8 cellular contexts compared by ENCODE assay signal in the genomic region with DNA sequence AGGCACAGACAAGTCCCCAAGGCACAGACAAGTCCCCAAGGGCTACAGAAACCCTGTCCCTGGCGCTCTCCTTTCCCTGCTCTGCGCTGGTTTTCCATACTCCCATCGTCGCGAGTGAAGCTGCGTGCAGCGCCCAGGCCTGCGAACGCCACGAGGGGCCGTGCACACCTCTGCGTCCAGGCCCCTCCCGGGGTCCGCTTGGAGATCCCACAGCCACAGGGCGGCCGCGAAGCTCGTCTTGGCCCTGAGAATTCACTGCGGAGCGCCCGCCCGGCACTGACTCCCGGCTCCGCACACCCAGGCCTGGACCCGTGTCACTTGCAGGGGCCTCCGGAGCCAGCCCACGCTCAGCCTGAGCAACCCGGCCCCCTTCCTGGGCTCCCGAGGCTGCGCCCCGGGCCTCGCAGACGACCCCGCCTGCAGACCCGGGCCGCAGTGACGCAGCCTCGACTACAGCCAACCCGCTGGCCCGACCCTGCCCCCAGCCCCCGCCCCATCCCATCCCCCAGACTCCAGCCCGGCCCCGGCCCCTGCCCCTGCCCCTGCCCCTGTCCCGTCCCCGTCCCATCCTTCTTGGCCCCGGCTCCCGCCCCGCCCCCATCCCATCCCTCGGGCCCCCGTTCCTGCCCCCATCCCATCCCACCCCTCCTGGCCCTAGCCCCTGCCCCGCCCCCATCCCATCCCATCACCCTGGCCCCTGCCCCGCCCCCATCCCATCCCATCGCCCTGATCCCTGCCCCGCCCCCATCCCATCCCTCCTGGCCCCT. TPM values are rescaled to one million over a fixed set of nuclear protein-coding genes. Genes with fewer than 3 reads are reported as not detected.
A peak's percentile ranks its signal among the peaks of the same experiment; 100 is the strongest.
DNase-seq lines count a peak whose midpoint lies in the region; ATAC-seq and TF ChIP-seq lines count a peak whose summit lies in the region.

No MANE protein-coding gene starts in this region.

- peaks cover 37 to 39% of the 10 kb centered on the region in 2 donors for H3K36me3 ChIP-seq in ascending aorta
- H3K36me3 ChIP-seq in thoracic aorta, result peaks cover 33% of the 10 kb centered on the region

- TF ChIP-seq CTCF in ascending aorta (IDR thresholded peaks at IDR 0.05) (no peak), thoracic aorta (IDR thresholded peaks at IDR 0.05) (no peak)

- peaks cover 10 to 13% of the 10 kb centered on the region in 2 donors for H3K4me1 ChIP-seq in ascending aorta
- peaks cover 12 to 26% of the 10 kb centered on the region in 2 donors for H3K4me1 ChIP-seq in thoracic aorta (ENCODE audit: control insufficient read depth in 1 of 2, low read depth in 2 of 2)

- H3K27me3 ChIP-seq in ascending aorta (no peaks in the 10 kb centered on the region), thoracic aorta (replicated peaks; ENCODE audit: insufficient read depth) (no peaks in the 10 kb centered on the region)

- intact Hi-C loops in ascending aorta (cut with DNase I), result loop anchor here (5.0 kb wide), 1 partner anchor 145 kb away; no protein-coding TSS in a partner anchor

- ATAC-seq in activated CD4-positive, CD25-positive, alpha-beta regulatory T cell treated with anti-CD3 and anti-CD28 coated beads, Interleukin-2, amount 50 U/mL, for 24 hours, result no peak
- ATAC-seq in left lobe of liver (no peak), thoracic aorta (ENCODE audit: insufficient number of reproducible peaks, low FRiP score, low read depth) (no peak)

- H3K27ac ChIP-seq in ascending aorta (peak overlapping the region; percentile 83 to 88), thoracic aorta (no peak overlapping the region)

- DNase-seq in activated CD4-positive, CD25-positive, alpha-beta regulatory T cell treated with anti-CD3 and anti-CD28 coated beads, Interleukin-2, amount 50 U/mL, for 72 hours, result peak; percentile 28
- DNase-seq in ascending aorta (ENCODE audit: low spot score in 2 of 2) (peak in 1 of 2 donors; percentile 62), left lobe of liver (ENCODE audit: low spot score) (peak; percentile 44), thoracic aorta (ENCODE audit: low spot score) (no peak), H4 (ENCODE audit: low spot score) (no peak), NCI-H1694 (lab: John Stamatoyannopoulos, UW) (no peak)
- DNase-seq in activated CD4-positive, CD25-positive, alpha-beta regulatory T cell (lab: John Stamatoyannopoulos, UW), result no peak

- H3K9me3 ChIP-seq in ascending aorta (no peaks in the 10 kb centered on the region), thoracic aorta (no peaks in the 10 kb centered on the region)

- H3K4me3 ChIP-seq in ascending aorta (peak overlapping the region; percentile 61 to 98), thoracic aorta (peak overlapping the region; percentile 95)

RNA-seq across cellular contexts. Expression of a gene that starts 0.8 kb away (rescaled TPM):
- total RNA-seq in ascending aorta (39.4 TPM), left lobe of liver (17.5 TPM), thoracic aorta (10 to 100 TPM; 70.8 to 87.3 TPM)
- 27.7 and 28.7 TPM in 2 replicates for total RNA-seq in H4 (2014; rRNA removed; shearing (Covaris generic))

Comparison
In these comparisons a context has a peak if more than half of its experiments do, and no peak if none do; other contexts are left out.
1. DNase-seq: peak in activated CD4-positive, CD25-positive, alpha-beta regulatory T cell treated with anti-CD3 and anti-CD28 coated beads, Interleukin-2, amount 50 U/mL, for 72 hours (single experiment) and left lobe of liver (single experiment); none in thoracic aorta (single experiment), H4 (single experiment), activated CD4-positive, CD25-positive, alpha-beta regulatory T cell (0 of 4) and NCI-H1694 (single experiment).
2. H3K27ac ChIP-seq: peak in ascending aorta (2 of 2); none in thoracic aorta (0 of 2).